In genomic region chr7:50640779-50641178, GRCh38 we compare ENCODE assay signal across 20 cellular contexts.
"Had no signal": no experiment of that assay in that cellular context is flagged by ENCODE, and none has a peak within 500 bp of the region (broad histone marks: within the 10 kb centered on the region; RNA-seq: fewer than 3 reads in every experiment).

No MANE protein-coding gene starts in this region.

- H3K27ac ChIP-seq: epithelial cell of prostate, hepatocyte, neural progenitor cell, ovary, SJCRH30, tibial nerve, WERI-Rb-1 had no signal

- DNase-seq: activated CD4-positive, alpha-beta memory T cell treated with anti-CD3 and anti-CD28 coated beads for 36 hours; activated effector memory CD4-positive, alpha-beta T cell treated with anti-CD3 and anti-CD28 coated beads, Interleukin-2, amount 50 U/mL, for 16 hours; amniotic stem cell; cerebellar nuclear complex; effector memory CD8-positive, alpha-beta T cell; stimulated activated CD4-positive, alpha-beta T cell treated with anti-CD3 and anti-CD28 coated beads, Interleukin-2, amount 100 ng/mL, for 48 hours; T-helper 17 cell had no signal

- H3K4me1 Mint-ChIP-seq: neural progenitor cell; stimulated activated memory B cell treated with anti-CD40 and anti-IgM and Interleukin-4, amounts not matched to agents 10 μg/mL and 1 μg/mL and 100 μg/mL, for 72 hours had no signal

- FAIRE-seq: frontal cortex, keratinocyte had no signal

- H3K27ac Mint-ChIP-seq: activated CD4-positive, alpha-beta memory T cell treated with anti-CD3 and anti-CD28 coated beads for 36 hours; activated naive CD4-positive, alpha-beta T cell treated with anti-CD3 and anti-CD28 coated beads, Interleukin-2, amount 50 U/mL, for 72 hours; dendritic cell treated with granulocyte-macrophage colony-stimulating factor and Interleukin-4, amounts not matched to agents 40 ng/mL and 50 ng/mL, for 4 days; effector memory CD8-positive, alpha-beta T cell; neural progenitor cell; stimulated activated memory B cell treated with anti-CD40 and anti-IgM and Interleukin-4, amounts not matched to agents 10 μg/mL and 1 μg/mL and 100 μg/mL, for 72 hours; T-helper 17 cell had no signal

- H3K4me3 Mint-ChIP-seq: activated CD4-positive, alpha-beta memory T cell treated with anti-CD3 and anti-CD28 coated beads for 36 hours; brain; dendritic cell treated with granulocyte-macrophage colony-stimulating factor and Interleukin-4, amounts not matched to agents 40 ng/mL and 50 ng/mL, for 4 days; effector memory CD8-positive, alpha-beta T cell; neural progenitor cell; stimulated activated memory B cell treated with anti-CD40 and anti-IgM and Interleukin-4, amounts not matched to agents 10 μg/mL and 1 μg/mL and 100 μg/mL, for 72 hours; T-helper 17 cell had no signal

- H3K36me3 Mint-ChIP-seq: activated CD4-positive, alpha-beta memory T cell treated with anti-CD3 and anti-CD28 coated beads for 36 hours; activated naive CD4-positive, alpha-beta T cell treated with anti-CD3 and anti-CD28 coated beads, Interleukin-2, amount 50 U/mL, for 72 hours; stimulated activated memory B cell treated with anti-CD40 and anti-IgM and Interleukin-4, amounts not matched to agents 10 μg/mL and 1 μg/mL and 100 μg/mL, for 72 hours had no signal

- H3K9me3 Mint-ChIP-seq: activated naive CD4-positive, alpha-beta T cell treated with anti-CD3 and anti-CD28 coated beads, Interleukin-2, amount 50 U/mL, for 72 hours; dendritic cell treated with granulocyte-macrophage colony-stimulating factor and Interleukin-4, amounts not matched to agents 40 ng/mL and 50 ng/mL, for 4 days; effector memory CD8-positive, alpha-beta T cell; stimulated activated memory B cell treated with anti-CD40 and anti-IgM and Interleukin-4, amounts not matched to agents 10 μg/mL and 1 μg/mL and 100 μg/mL, for 72 hours had no signal

- H3K27me3 Mint-ChIP-seq: activated CD4-positive, alpha-beta memory T cell treated with anti-CD3 and anti-CD28 coated beads for 36 hours; brain; dendritic cell treated with granulocyte-macrophage colony-stimulating factor and Interleukin-4, amounts not matched to agents 40 ng/mL and 50 ng/mL, for 4 days; effector memory CD8-positive, alpha-beta T cell; stimulated activated memory B cell treated with anti-CD40 and anti-IgM and Interleukin-4, amounts not matched to agents 10 μg/mL and 1 μg/mL and 100 μg/mL, for 72 hours had no signal
